7 cellular contexts compared by ENCODE assay signal in the genomic region with DNA sequence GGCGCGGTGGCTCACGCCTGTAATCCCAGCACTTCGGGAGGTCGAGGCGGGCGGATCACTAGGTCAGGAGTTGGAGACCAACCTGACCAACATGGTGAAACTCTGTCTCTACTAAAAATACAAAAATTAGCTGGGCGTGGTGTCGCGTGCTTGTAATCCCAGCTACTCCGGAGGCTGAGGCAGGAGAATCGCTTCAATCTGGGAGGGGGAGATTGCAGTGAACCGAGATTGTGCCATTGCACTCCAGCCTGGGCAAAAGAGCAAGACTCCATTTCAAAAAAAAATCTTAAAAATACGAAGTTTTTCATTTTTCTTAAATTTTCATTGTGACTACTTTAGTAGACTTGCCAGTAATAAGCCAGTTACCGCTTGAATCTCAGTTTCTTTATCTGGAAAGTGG. TPM values are rescaled to one million over a fixed set of nuclear protein-coding genes. Genes with fewer than 3 reads are reported as not detected.
A peak's percentile ranks its signal among the peaks of the same experiment; 100 is the strongest.
DNase-seq lines count a peak whose midpoint lies in the region; ATAC-seq, FAIRE-seq and TF ChIP-seq lines count a peak whose summit lies in the region.
"Not testable (repeated sequence)": the region's sequence is repeated elsewhere in the genome, so short reads cannot be mapped to it uniquely, and the experiment has no call there.

No MANE protein-coding gene starts in this region.

- POLR2A ChIA-PET in T-cell (lab: Charles Lee) = not testable (repeated sequence)
- POLR2A ChIA-PET in HepG2 (lab: Yijun Ruan, JAX) = interaction anchor here (1.2 to 1.6 kb wide), 2 partner anchors 35 to 38 kb away, joined by 3 to 5 read pairs; no protein-coding TSS in a partner anchor

- not testable (repeated sequence) for TF ChIP-seq RAD21 in HepG2 (CRISPR knock-in tag; IDR thresholded peaks at IDR 0.05)

- BruUV-seq in HepG2 (replicated peaks; lab: Mats Ljungman, UMichigan) = not testable (repeated sequence)

- TF ChIP-seq POLR2A in HepG2 (IDR thresholded peaks at IDR 0.05; ENCODE audit: insufficient read depth in 1 of 2, low read depth in 2 of 2, low read length in 2 of 2) = not testable (repeated sequence)

- in situ Hi-C loops in HepG2 (cut with HindIII; ENCODE audit: extremely low pct_ligation_motif_present, low pct_unique_long_range_greater_than_20kb) = not testable (repeated sequence)

- H3K9ac ChIP-seq in HepG2 (ENCODE audit: insufficient read depth, low read depth, low read length) = peak overlapping the region; percentile 99
- not testable (repeated sequence) for H3K9ac ChIP-seq in parathyroid adenoma

- CTCF ChIA-PET in T-cell (lab: Charles Lee); HepG2 (lab: Yijun Ruan, JAX; ENCODE audit: low intra/inter-chr PET ratio, low total read pairs): not testable (repeated sequence)

- not testable (repeated sequence) for H2AFZ ChIP-seq in HepG2 (ENCODE audit: low read length); parathyroid adenoma

- intact Hi-C loops in activated T-helper 1 cell treated with anti-CD3 and anti-CD28 coated beads, Interleukin-12 subunit alpha, Interleukin-12 subunit beta, Interleukin-2, Interleukin-4 antibody, amounts not matched to agents 30 ng/mL and 10 ng/mL and 1 ng/mL, durations not matched to agents 14 hours and 24 hours and 36 hours (cut with micrococcal nuclease) = loop anchor here (5.0 to 10.0 kb wide), 4 partner anchors 199 to 1184 kb away; partner anchors contain the start of genes CISTR and ITGB7
- intact Hi-C loops in HepG2 (cut with micrococcal nuclease; ENCODE audit: unreplicated experiment) = not testable (repeated sequence)

- not testable (repeated sequence) for ATAC-seq in T-cell (replicated peaks in 1 of 4); HepG2

- not testable (repeated sequence) for H3K27ac Mint-ChIP-seq in T-cell; chondrocyte (ENCODE audit: unreplicated experiment)
- peak overlapping the region; percentile 68 for H3K27ac Mint-ChIP-seq in activated T-helper 1 cell treated with anti-CD3 and anti-CD28 coated beads, Interleukin-12 subunit alpha, Interleukin-12 subunit beta, Interleukin-2, Interleukin-4 antibody, amounts not matched to agents 30 ng/mL and 10 ng/mL and 1 ng/mL, durations not matched to agents 14 hours and 24 hours and 36 hours

- H3K79me2 ChIP-seq in HepG2 (ENCODE audit: insufficient read depth, low read length) (peaks cover 72% of the 10 kb centered on the region), parathyroid adenoma (peaks cover 41% of the 10 kb centered on the region)

- H3K4me1 ChIP-seq in HepG2 (ENCODE audit: insufficient read depth, low read length) (peaks cover 72% of the 10 kb centered on the region), parathyroid adenoma (peaks cover 21% of the 10 kb centered on the region)

- H3K9me3 ChIP-seq in HepG2 (ENCODE audit: low read length); parathyroid adenoma (ENCODE audit: control insufficient read depth, low read length): not testable (repeated sequence)

- not testable (repeated sequence) for H3K36me3 ChIP-seq in GM06990 (ENCODE audit: control insufficient read depth, insufficient read depth, low read length); parathyroid adenoma (ENCODE audit: control insufficient read depth, insufficient read depth, low read length)
- H3K36me3 ChIP-seq in HepG2 (replicated peaks in 1 of 2; ENCODE audit: control insufficient read depth in 1 of 2, insufficient read depth in 2 of 2, low read length in 2 of 2) = peaks cover 1 to 29% of the 10 kb centered on the region in 2 experiments; a peak in 4 of 5 replicates

- H3K27me3 Mint-ChIP-seq in T-cell; activated T-helper 1 cell treated with anti-CD3 and anti-CD28 coated beads, Interleukin-12 subunit alpha, Interleukin-12 subunit beta, Interleukin-2, Interleukin-4 antibody, amounts not matched to agents 30 ng/mL and 10 ng/mL and 1 ng/mL, durations not matched to agents 14 hours and 24 hours and 36 hours (ENCODE audit: insufficient read depth); chondrocyte (ENCODE audit: low read depth): not testable (repeated sequence)

- H3K4me1 Mint-ChIP-seq in T-cell (peaks cover 68 to 77% (median 69%) of the 10 kb centered on the region in 3 donors), chondrocyte (ENCODE audit: low read depth) (peaks cover 62% of the 10 kb centered on the region)
- peaks cover 44% of the 10 kb centered on the region for H3K4me1 Mint-ChIP-seq in activated T-helper 1 cell treated with anti-CD3 and anti-CD28 coated beads, Interleukin-12 subunit alpha, Interleukin-12 subunit beta, Interleukin-2, Interleukin-4 antibody, amounts not matched to agents 30 ng/mL and 10 ng/mL and 1 ng/mL, durations not matched to agents 14 hours and 24 hours and 36 hours (ENCODE audit: low read depth)

- FAIRE-seq in HepG2 (lab: Jason Lieb, UNC) = not testable (repeated sequence)

- DNase-seq in GM06990 (ENCODE audit: extremely low read depth, insufficient read length); LNCaP clone FGC (ENCODE audit: low read depth); T-cell; activated T-helper 1 cell treated with anti-CD3 and anti-CD28 coated beads, Interleukin-12 subunit alpha, Interleukin-12 subunit beta, Interleukin-2, Interleukin-4 antibody, amounts not matched to agents 30 ng/mL and 10 ng/mL and 1 ng/mL, durations not matched to agents 14 hours and 24 hours and 36 hours (ENCODE audit: low spot score); chondrocyte (ENCODE audit: low spot score); HepG2 (ENCODE audit: low spot score): not testable (repeated sequence)

- not testable (repeated sequence) for H3K27me3 ChIP-seq in GM06990 (replicated peaks; ENCODE audit: control insufficient read depth, insufficient read depth, low read length); HepG2 (ENCODE audit: control insufficient read depth in 1 of 2, insufficient read depth in 2 of 2, low read length in 2 of 2); parathyroid adenoma (ENCODE audit: control insufficient read depth, insufficient read depth, low read length)

- H3K4me2 ChIP-seq in HepG2 (ENCODE audit: low read depth, low read length) (peak overlapping the region; percentile 81), parathyroid adenoma (ENCODE audit: low read length) (peak overlapping the region; percentile 90)

- H3K4me3 ChIP-seq in GM06990 (replicated peaks; ENCODE audit: low read depth, low read length) = peak overlapping the region; percentile 23
- H3K4me3 ChIP-seq in LNCaP clone FGC (ENCODE audit: low read depth, low read length) = peak overlapping the region; percentile 93
- peak overlapping the region; percentile 89 to 93 (median 92) for H3K4me3 ChIP-seq in HepG2 (replicated peaks in 1 of 3; ENCODE audit: insufficient read depth in 1 of 3, low read depth in 2 of 3, low read length in 3 of 3)
- H3K4me3 ChIP-seq in parathyroid adenoma (ENCODE audit: low read depth, low read length) = not testable (repeated sequence)

- not testable (repeated sequence) for H3K9me3 Mint-ChIP-seq in T-cell; activated T-helper 1 cell treated with anti-CD3 and anti-CD28 coated beads, Interleukin-12 subunit alpha, Interleukin-12 subunit beta, Interleukin-2, Interleukin-4 antibody, amounts not matched to agents 30 ng/mL and 10 ng/mL and 1 ng/mL, durations not matched to agents 14 hours and 24 hours and 36 hours; chondrocyte (ENCODE audit: low read depth)

- 63% methylated on average over 15 of the region's 15 CpGs for WGBS in HepG2 (ENCODE audit: low lambda C conversion rate)

- not testable (repeated sequence) for H3K36me3 Mint-ChIP-seq in T-cell; chondrocyte (ENCODE audit: low read depth)
- peaks cover 31% of the 10 kb centered on the region for H3K36me3 Mint-ChIP-seq in activated T-helper 1 cell treated with anti-CD3 and anti-CD28 coated beads, Interleukin-12 subunit alpha, Interleukin-12 subunit beta, Interleukin-2, Interleukin-4 antibody, amounts not matched to agents 30 ng/mL and 10 ng/mL and 1 ng/mL, durations not matched to agents 14 hours and 24 hours and 36 hours (ENCODE audit: low read depth)

- H4K20me1 ChIP-seq in HepG2 (ENCODE audit: insufficient read depth, low read length) = peaks cover 68% of the 10 kb centered on the region

- not testable (repeated sequence) for TF ChIP-seq EP300 in HepG2 (IDR thresholded peaks at IDR 0.05; ENCODE audit: low read depth in 2 of 2, low read length in 2 of 2); HepG2 (CRISPR knock-in tag; IDR thresholded peaks at IDR 0.05; ENCODE audit: borderline replicate concordance)

- peak overlapping the region; percentile 99 for H3K27ac ChIP-seq in HepG2 (ENCODE audit: extremely low read length, insufficient read depth, low read length)
- not testable (repeated sequence) for H3K27ac ChIP-seq in parathyroid adenoma

- H3K4me3 Mint-ChIP-seq in T-cell = peak overlapping the region; percentile 98 to 100 (median 99)
- H3K4me3 Mint-ChIP-seq in activated T-helper 1 cell treated with anti-CD3 and anti-CD28 coated beads, Interleukin-12 subunit alpha, Interleukin-12 subunit beta, Interleukin-2, Interleukin-4 antibody, amounts not matched to agents 30 ng/mL and 10 ng/mL and 1 ng/mL, durations not matched to agents 14 hours and 24 hours and 36 hours = peak overlapping the region; percentile 95
- peak overlapping the region; percentile 99 for H3K4me3 Mint-ChIP-seq in chondrocyte (ENCODE audit: unreplicated experiment)

- TF ChIP-seq CTCF in GM06990 (IDR thresholded peaks at IDR 0.05; ENCODE audit: insufficient read depth, low read length, poor library complexity, severe bottlenecking); LNCaP clone FGC (IDR thresholded peaks at IDR 0.05; ENCODE audit: control insufficient read depth, extremely low read depth, insufficient read depth); chondrocyte (IDR thresholded peaks at IDR 0.05); HepG2 (CRISPR knock-in tag; IDR thresholded peaks at IDR 0.05); parathyroid adenoma (IDR thresholded peaks at IDR 0.05): not testable (repeated sequence)

RNA-seq across cellular contexts. Expression of gene EIF4B, which starts 2.5 kb away (rescaled TPM):
- 100 to 1,000 TPM; 710 to 755 (median 729) TPM for total RNA-seq in T-cell
- 463 and 473 TPM in 2 replicates for total RNA-seq in activated T-helper 1 cell treated with anti-CD3 and anti-CD28 coated beads, Interleukin-12 subunit alpha, Interleukin-12 subunit beta, Interleukin-2, Interleukin-4 antibody, amounts not matched to agents 30 ng/mL and 10 ng/mL and 1 ng/mL, durations not matched to agents 14 hours and 24 hours and 36 hours
- 270 to 336 TPM (median 323 TPM) in 3 replicates for total RNA-seq in chondrocyte
- 548 and 779 TPM in 2 replicates for total RNA-seq in HepG2 (2016; rRNA removed; fragmentation: Illumina TruSeq; extraction: Trizol)
- 127 and 150 TPM in 2 replicates for total RNA-seq in HepG2 (2016; cell fraction: cytosol; rRNA removed; fragmentation: Illumina TruSeq; extraction: Trizol; ENCODE audit: low read depth)
- 568 and 746 TPM in 2 replicates for total RNA-seq in HepG2 (2016; cell fraction: insoluble cytoplasmic fraction; rRNA removed; fragmentation: Illumina TruSeq; extraction: Trizol)
- 454 and 551 TPM in 2 replicates for total RNA-seq in HepG2 (2016; cell fraction: membrane; rRNA removed; fragmentation: Illumina TruSeq; extraction: Trizol)
- 263 and 291 TPM in 2 replicates for total RNA-seq in HepG2 (2016; cell fraction: nucleus; rRNA removed; fragmentation: Illumina TruSeq; extraction: Trizol)
- polyA plus RNA-seq in HepG2 (2011; rRNA removed) = 327 and 416 TPM in 2 replicates
- polyA plus RNA-seq in HepG2 (2011; cell fraction: cytosol; rRNA removed) = 501 and 516 TPM in 2 replicates
- polyA plus RNA-seq in HepG2 (2011; cell fraction: nucleus; rRNA removed) = 203 and 222 TPM in 2 replicates
- polyA plus RNA-seq in HepG2 (2012) = 450 and 479 TPM in 2 replicates
- polyA plus RNA-seq in HepG2 (2016; cell fraction: cytosol; fragmentation: Illumina TruSeq; extraction: Trizol; ENCODE audit: low read depth) = 74.7 and 91.4 TPM in 2 replicates
- 445 and 458 TPM in 2 replicates for polyA plus RNA-seq in HepG2 (2016; cell fraction: insoluble cytoplasmic fraction; fragmentation: Illumina TruSeq; extraction: Trizol; ENCODE audit: low read depth)
- 254 and 316 TPM in 2 replicates for polyA plus RNA-seq in HepG2 (2016; cell fraction: membrane; fragmentation: Illumina TruSeq; extraction: Trizol; ENCODE audit: low read depth)
- 258 and 266 TPM in 2 replicates for polyA plus RNA-seq in HepG2 (2016; cell fraction: nucleus; fragmentation: Illumina TruSeq; extraction: Trizol; ENCODE audit: insufficient read depth, low read depth)
- 738 and 1,247 TPM in 2 replicates for polyA minus RNA-seq in HepG2 (2011; rRNA and poly(A)+ RNA removed; ENCODE audit: low replicate concordance)
- 496 and 595 TPM in 2 replicates for polyA minus RNA-seq in HepG2 (2011; cell fraction: cytosol; rRNA and poly(A)+ RNA removed)
- 250 and 365 TPM in 2 replicates for polyA minus RNA-seq in HepG2 (2011; cell fraction: nucleus; rRNA and poly(A)+ RNA removed)

RNA-seq across cellular contexts. Expression of gene TNS2, which starts 41.1 kb away (rescaled TPM):
- total RNA-seq in T-cell (1 to 10 TPM; 2.5 to 5.1 (median 3.0) TPM), chondrocyte (104 to 107 TPM (median 105 TPM) in 3 replicates), HepG2 (2016; rRNA removed; fragmentation: Illumina TruSeq; extraction: Trizol) (3.2 and 8.9 TPM in 2 replicates)
- 2.7 and 3.1 TPM in 2 replicates for total RNA-seq in activated T-helper 1 cell treated with anti-CD3 and anti-CD28 coated beads, Interleukin-12 subunit alpha, Interleukin-12 subunit beta, Interleukin-2, Interleukin-4 antibody, amounts not matched to agents 30 ng/mL and 10 ng/mL and 1 ng/mL, durations not matched to agents 14 hours and 24 hours and 36 hours
- total RNA-seq in HepG2 (2016; cell fraction: cytosol; rRNA removed; fragmentation: Illumina TruSeq; extraction: Trizol; ENCODE audit: low read depth) = 3.1 and 5.0 TPM in 2 replicates
- 2.8 and 9.5 TPM in 2 replicates for total RNA-seq in HepG2 (2016; cell fraction: insoluble cytoplasmic fraction; rRNA removed; fragmentation: Illumina TruSeq; extraction: Trizol)
- total RNA-seq in HepG2 (2016; cell fraction: membrane; rRNA removed; fragmentation: Illumina TruSeq; extraction: Trizol) = 3.1 and 3.8 TPM in 2 replicates
- 13.3 and 14.8 TPM in 2 replicates for total RNA-seq in HepG2 (2016; cell fraction: nucleus; rRNA removed; fragmentation: Illumina TruSeq; extraction: Trizol)
- 18.0 and 20.4 TPM in 2 replicates for polyA plus RNA-seq in HepG2 (2011; rRNA removed)
- 3.9 and 6.8 TPM in 2 replicates for polyA plus RNA-seq in HepG2 (2011; cell fraction: cytosol; rRNA removed)
- 181 and 258 TPM in 2 replicates for polyA plus RNA-seq in HepG2 (2011; cell fraction: nucleus; rRNA removed)
- 13.0 and 15.3 TPM in 2 replicates for polyA plus RNA-seq in HepG2 (2012)
- 0.96 and 1.4 TPM in 2 replicates for polyA plus RNA-seq in HepG2 (2016; cell fraction: cytosol; fragmentation: Illumina TruSeq; extraction: Trizol; ENCODE audit: low read depth)
- polyA plus RNA-seq in HepG2 (2016; cell fraction: insoluble cytoplasmic fraction; fragmentation: Illumina TruSeq; extraction: Trizol; ENCODE audit: low read depth) = 5.7 and 8.2 TPM in 2 replicates
- polyA plus RNA-seq in HepG2 (2016; cell fraction: membrane; fragmentation: Illumina TruSeq; extraction: Trizol; ENCODE audit: low read depth) = 2.0 and 4.2 TPM in 2 replicates
- 34.1 and 49.0 TPM in 2 replicates for polyA plus RNA-seq in HepG2 (2016; cell fraction: nucleus; fragmentation: Illumina TruSeq; extraction: Trizol; ENCODE audit: insufficient read depth, low read depth)
- 34.0 and 38.3 TPM in 2 replicates for polyA minus RNA-seq in HepG2 (2011; rRNA and poly(A)+ RNA removed; ENCODE audit: low replicate concordance)
- 9.9 and 10.3 TPM in 2 replicates for polyA minus RNA-seq in HepG2 (2011; cell fraction: cytosol; rRNA and poly(A)+ RNA removed)
- polyA minus RNA-seq in HepG2 (2011; cell fraction: nucleus; rRNA and poly(A)+ RNA removed) = 63.8 and 80.3 TPM in 2 replicates

RNA-seq across cellular contexts. Expression of gene KRT18, which starts 59.8 kb away (rescaled TPM):
- total RNA-seq in T-cell (10 to 100 TPM in 3 of 5 donors, 1 to 10 TPM in 2; 3.0 to 14.9 (median 11.8) TPM), chondrocyte (44.7 to 173 TPM (median 172 TPM) in 3 replicates), HepG2 (2016; rRNA removed; fragmentation: Illumina TruSeq; extraction: Trizol) (618 and 762 TPM in 2 replicates)
- 3.2 and 3.9 TPM in 2 replicates for total RNA-seq in activated T-helper 1 cell treated with anti-CD3 and anti-CD28 coated beads, Interleukin-12 subunit alpha, Interleukin-12 subunit beta, Interleukin-2, Interleukin-4 antibody, amounts not matched to agents 30 ng/mL and 10 ng/mL and 1 ng/mL, durations not matched to agents 14 hours and 24 hours and 36 hours
- total RNA-seq in HepG2 (2016; cell fraction: cytosol; rRNA removed; fragmentation: Illumina TruSeq; extraction: Trizol; ENCODE audit: low read depth) = 344 and 369 TPM in 2 replicates
- 631 and 704 TPM in 2 replicates for total RNA-seq in HepG2 (2016; cell fraction: insoluble cytoplasmic fraction; rRNA removed; fragmentation: Illumina TruSeq; extraction: Trizol)
- total RNA-seq in HepG2 (2016; cell fraction: membrane; rRNA removed; fragmentation: Illumina TruSeq; extraction: Trizol) = 289 and 321 TPM in 2 replicates
- total RNA-seq in HepG2 (2016; cell fraction: nucleus; rRNA removed; fragmentation: Illumina TruSeq; extraction: Trizol) = 291 and 298 TPM in 2 replicates
- 433 and 436 TPM in 2 replicates for polyA plus RNA-seq in HepG2 (2011; rRNA removed)
- 543 and 742 TPM in 2 replicates for polyA plus RNA-seq in HepG2 (2011; cell fraction: cytosol; rRNA removed)
- polyA plus RNA-seq in HepG2 (2011; cell fraction: nucleus; rRNA removed) = 328 and 341 TPM in 2 replicates
- 356 and 426 TPM in 2 replicates for polyA plus RNA-seq in HepG2 (2012)
- 354 and 399 TPM in 2 replicates for polyA plus RNA-seq in HepG2 (2016; cell fraction: cytosol; fragmentation: Illumina TruSeq; extraction: Trizol; ENCODE audit: low read depth)
- 703 and 776 TPM in 2 replicates for polyA plus RNA-seq in HepG2 (2016; cell fraction: insoluble cytoplasmic fraction; fragmentation: Illumina TruSeq; extraction: Trizol; ENCODE audit: low read depth)
- polyA plus RNA-seq in HepG2 (2016; cell fraction: membrane; fragmentation: Illumina TruSeq; extraction: Trizol; ENCODE audit: low read depth) = 250 and 261 TPM in 2 replicates
- 432 and 466 TPM in 2 replicates for polyA plus RNA-seq in HepG2 (2016; cell fraction: nucleus; fragmentation: Illumina TruSeq; extraction: Trizol; ENCODE audit: insufficient read depth, low read depth)
- polyA minus RNA-seq in HepG2 (2011; rRNA and poly(A)+ RNA removed; ENCODE audit: low replicate concordance) = 346 and 697 TPM in 2 replicates
- polyA minus RNA-seq in HepG2 (2011; cell fraction: cytosol; rRNA and poly(A)+ RNA removed) = 294 and 350 TPM in 2 replicates
- polyA minus RNA-seq in HepG2 (2011; cell fraction: nucleus; rRNA and poly(A)+ RNA removed) = 138 and 164 TPM in 2 replicates
